In the genomic region with DNA sequence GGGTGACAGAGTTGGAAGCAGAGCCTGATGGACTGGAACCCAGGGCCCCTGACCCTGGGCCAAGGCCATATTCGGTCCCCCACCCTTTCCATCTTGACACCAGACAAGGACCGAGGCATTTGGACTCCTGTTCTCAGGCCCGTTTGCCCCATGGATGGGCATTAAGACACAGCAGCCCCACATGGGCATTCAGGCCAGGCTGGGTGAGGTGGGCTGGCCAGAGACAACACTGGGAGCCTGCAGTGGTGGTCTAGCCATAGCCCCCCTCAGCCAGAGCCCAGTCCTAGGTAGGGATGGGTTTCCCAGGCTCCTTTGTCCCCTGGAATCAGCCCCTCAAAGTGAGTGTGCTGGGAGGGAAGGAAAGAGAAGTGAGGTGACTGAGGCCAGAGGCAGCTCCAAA, we compare ENCODE assay signal across 12 cellular contexts. TPM values are rescaled to one million over a fixed set of nuclear protein-coding genes. Genes with fewer than 3 reads are reported as not detected.
DNase-seq lines count a peak whose midpoint lies in the region; ATAC-seq and TF ChIP-seq lines count a peak whose summit lies in the region.
"Had no signal": no experiment of that assay in that cellular context is flagged by ENCODE, and none has a peak within 500 bp of the region (broad histone marks: within the 10 kb centered on the region; RNA-seq: fewer than 3 reads in every experiment).

No MANE protein-coding gene starts in this region.

- H3K9me3 ChIP-seq in vagina: no peaks in the 10 kb centered on the region

- H3K27ac ChIP-seq in dorsolateral prefrontal cortex (peak overlapping the region in 53 of 59 donors; percentile 29 to 99 (median 92)), vagina (peak overlapping the region; percentile 84)
- H3K27ac ChIP-seq: KMS-11, WERI-Rb-1 had no signal

- peak overlapping the region; percentile 96 to 98 for H3K27ac Mint-ChIP-seq in natural killer cell
- H3K27ac Mint-ChIP-seq in natural killer cell treated with Interleukin-12 subunit alpha and Interleukin-12 subunit beta and Interleukin-15 and Interleukin-18, amount 100 ng/mL, for 72 hours: no peak overlapping the region
- no peak overlapping the region for H3K27ac Mint-ChIP-seq in nephron

- DNase-seq in natural killer cell: no peak
- DNase-seq in natural killer cell treated with Interleukin-12 subunit alpha and Interleukin-12 subunit beta and Interleukin-15 and Interleukin-18, amount 100 ng/mL, for 72 hours (ENCODE audit: low spot score): no peak
- no peak for DNase-seq in dorsolateral prefrontal cortex
- no peak for DNase-seq in vagina (ENCODE audit: extremely low spot score in 2 of 2)
- no peak for DNase-seq in glomerular visceral epithelial cell (ENCODE audit: extremely low spot score)
- no peak for DNase-seq in SKM-1 treated with dmso at 0.1 percent for 144 hours (lab: John Stamatoyannopoulos, UW; ENCODE audit: unreplicated experiment)
- DNase-seq: dermis blood vessel endothelial cell, NCI-H2171 treated with DMSO at 0.1 percent for 48 hours, WERI-Rb-1 had no signal

- no peaks in the 10 kb centered on the region for H3K27me3 Mint-ChIP-seq in natural killer cell (ENCODE audit: low read depth in 2 of 2)
- no peaks in the 10 kb centered on the region for H3K27me3 Mint-ChIP-seq in natural killer cell treated with Interleukin-12 subunit alpha and Interleukin-12 subunit beta and Interleukin-15 and Interleukin-18, amount 100 ng/mL, for 72 hours
- peaks cover 8% of the 10 kb centered on the region for H3K27me3 Mint-ChIP-seq in nephron (ENCODE audit: low read depth)

- TF ChIP-seq CTCF in natural killer cell (IDR thresholded peaks at IDR 0.05) (no peak), dorsolateral prefrontal cortex (IDR thresholded peaks at IDR 0.05 in 54 of 56, conservative IDR thresholded peaks at IDR 0.05 in 2 of 56; ENCODE audit: low read depth in 1 of 56, partially characterized antibody in 56 of 56) (no peak), nephron (IDR thresholded peaks at IDR 0.05; ENCODE audit: unreplicated experiment in 3 of 3) (no peak), vagina (IDR thresholded peaks at IDR 0.05) (no peak)

- H3K4me3 Mint-ChIP-seq in natural killer cell (peak overlapping the region; percentile 50), nephron (peak overlapping the region; percentile 100)
- H3K4me3 Mint-ChIP-seq in natural killer cell treated with Interleukin-12 subunit alpha and Interleukin-12 subunit beta and Interleukin-15 and Interleukin-18, amount 100 ng/mL, for 72 hours: no peak overlapping the region

- TF ChIP-seq POLR2A in vagina (IDR thresholded peaks at IDR 0.05): no peak

- intact Hi-C loops in natural killer cell (cut with micrococcal nuclease) (loop anchor here (5.0 to 10.0 kb wide), 2 partner anchors 56 to 198 kb away; partner anchors contain the start of gene PPP1R9B), dorsolateral prefrontal cortex (cut with DNase I) (loop anchor here (5.0 to 10.0 kb wide), 2 partner anchors 56 to 178 kb away; partner anchors contain the start of genes PPP1R9B (in 1 of the 2) and TMEM92 (in 1 of the 2)), vagina (cut with DNase I) (no loop called here)

- H3K4me1 ChIP-seq in vagina: peaks cover 51% of the 10 kb centered on the region

- H3K36me3 Mint-ChIP-seq in natural killer cell (no peaks in the 10 kb centered on the region), nephron (ENCODE audit: low read depth) (peaks cover 15% of the 10 kb centered on the region)
- no peaks in the 10 kb centered on the region for H3K36me3 Mint-ChIP-seq in natural killer cell treated with Interleukin-12 subunit alpha and Interleukin-12 subunit beta and Interleukin-15 and Interleukin-18, amount 100 ng/mL, for 72 hours

- H3K4me3 ChIP-seq in dorsolateral prefrontal cortex (peak overlapping the region in 55 of 59 donors; percentile 63 to 100 (median 96)), vagina (peak overlapping the region; percentile 87 to 97)

- no peak for ATAC-seq in natural killer cell
- ATAC-seq in natural killer cell treated with Interleukin-12 subunit alpha and Interleukin-12 subunit beta and Interleukin-15 and Interleukin-18, amount 100 ng/mL, for 72 hours: no peak
- no peak for ATAC-seq in HG03045 (IDR thresholded peaks at IDR 0.05; ENCODE audit: unreplicated experiment)

- no peaks in the 10 kb centered on the region for H3K27me3 ChIP-seq in dorsolateral prefrontal cortex
- no peaks in the 10 kb centered on the region for H3K27me3 ChIP-seq in vagina

- H3K9me3 Mint-ChIP-seq in natural killer cell (no peaks in the 10 kb centered on the region), nephron (no peaks in the 10 kb centered on the region)
- H3K9me3 Mint-ChIP-seq in natural killer cell treated with Interleukin-12 subunit alpha and Interleukin-12 subunit beta and Interleukin-15 and Interleukin-18, amount 100 ng/mL, for 72 hours: no peaks in the 10 kb centered on the region

- H3K4me1 Mint-ChIP-seq in natural killer cell (peaks cover 50 to 56% of the 10 kb centered on the region in 2 donors), nephron (peaks cover 42% of the 10 kb centered on the region)
- H3K4me1 Mint-ChIP-seq in natural killer cell treated with Interleukin-12 subunit alpha and Interleukin-12 subunit beta and Interleukin-15 and Interleukin-18, amount 100 ng/mL, for 72 hours (ENCODE audit: low read depth in 2 of 2): peaks cover 41 to 48% of the 10 kb centered on the region in 2 donors

- no peaks in the 10 kb centered on the region for H3K36me3 ChIP-seq in vagina

RNA-seq across cellular contexts. Expression of gene PDK2, which starts 1.6 kb away (rescaled TPM):
- total RNA-seq in natural killer cell (10 to 100 TPM; 23.2 to 32.9 (median 23.6) TPM), dorsolateral prefrontal cortex (100 to 1,000 TPM in 115 of 120 experiments, 10 to 100 TPM in 5; 87.1 to 176 (median 131) TPM), vagina (44.4 TPM)
- 10 to 100 TPM; 11.8 to 13.7 TPM for total RNA-seq in natural killer cell treated with Interleukin-12 subunit alpha and Interleukin-12 subunit beta and Interleukin-15 and Interleukin-18, amount 100 ng/mL, for 72 hours

RNA-seq across cellular contexts. Expression of gene SAMD14, which starts 33.2 kb away (rescaled TPM):
- total RNA-seq in natural killer cell (1 to 10 TPM; 1.1 to 2.1 (median 1.5) TPM), dorsolateral prefrontal cortex (100 to 1,000 TPM in 2 of 120 experiments, 10 to 100 TPM in 118; 17.9 to 122 (median 58.2) TPM), vagina (4.4 TPM)
- 1 to 10 TPM; 2.6 to 5.0 TPM for total RNA-seq in natural killer cell treated with Interleukin-12 subunit alpha and Interleukin-12 subunit beta and Interleukin-15 and Interleukin-18, amount 100 ng/mL, for 72 hours

RNA-seq across cellular contexts. Expression of gene ITGA3, which starts 40.8 kb away (rescaled TPM):
- 1 to 10 TPM in 2 of 3 donors, under 1 TPM in 1; 0.47 to 2.8 (median 1.4) TPM for total RNA-seq in natural killer cell
- 10 to 100 TPM; 13.7 to 13.9 TPM for total RNA-seq in natural killer cell treated with Interleukin-12 subunit alpha and Interleukin-12 subunit beta and Interleukin-15 and Interleukin-18, amount 100 ng/mL, for 72 hours
- 10 to 100 TPM; 12.7 to 53.3 (median 33.2) TPM for total RNA-seq in dorsolateral prefrontal cortex
- 50.8 TPM for total RNA-seq in vagina

RNA-seq across cellular contexts. Expression of gene PPP1R9B, which starts 53.7 kb away (rescaled TPM):
- total RNA-seq in natural killer cell: 100 to 1,000 TPM; 124 to 162 (median 135) TPM
- 100 to 1,000 TPM in 1 of 2 donors, 10 to 100 TPM in 1; 96.0 to 110 TPM for total RNA-seq in natural killer cell treated with Interleukin-12 subunit alpha and Interleukin-12 subunit beta and Interleukin-15 and Interleukin-18, amount 100 ng/mL, for 72 hours
- total RNA-seq in dorsolateral prefrontal cortex: 100 to 1,000 TPM in 118 of 120 experiments, 10 to 100 TPM in 2; 74.6 to 225 (median 160) TPM
- total RNA-seq in vagina: 37.6 TPM

Comparison
In these comparisons a context has a peak if more than half of its experiments do, and no peak if none do; other contexts are left out.
1. H3K27ac Mint-ChIP-seq: peak in natural killer cell (2 of 2); none in natural killer cell treated with Interleukin-12 subunit alpha and Interleukin-12 subunit beta and Interleukin-15 and Interleukin-18, amount 100 ng/mL, for 72 hours (0 of 2) and nephron (0 of 3).